1 cellular context compared by ENCODE assay signal in genomic region chr9:5516453-5517220, GRCh38.
TF ChIP-seq lines count a peak whose summit lies in the region.

No MANE protein-coding gene starts in this region.

TF ChIP-seq in GM12878, 131 proteins besides CTCF, POLR2A, EP300 and RAD21 (continues in another document):
- peak; percentile 87 for TF ChIP-seq TCF12 (IDR thresholded peaks at IDR 0.05; ENCODE audit: low read depth, low read length)
- no peak for TF ChIP-seq ZBTB40 (IDR thresholded peaks at IDR 0.05; ENCODE audit: borderline replicate concordance)
- no peak for TF ChIP-seq NFXL1 (IDR thresholded peaks at IDR 0.05; ENCODE audit: borderline replicate concordance)
- 0 out of 2 replicates have a peak, but pooled peaks have one; percentile 15 for TF ChIP-seq HCFC1 (IDR thresholded peaks at IDR 0.05; ENCODE audit: low read length)
- TF ChIP-seq BCL11A (IDR thresholded peaks at IDR 0.05; ENCODE audit: low read depth, low read length), result no peak
- no peak for TF ChIP-seq HDAC2 (IDR thresholded peaks at IDR 0.05)
- TF ChIP-seq PAX5 (IDR thresholded peaks at IDR 0.05; ENCODE audit: borderline replicate concordance, low read depth, low read length), result 0 out of 2 replicates have a peak, but pooled peaks have one; percentile 3
- TF ChIP-seq TAF1 (IDR thresholded peaks at IDR 0.05; ENCODE audit: borderline replicate concordance, low read depth, low read length), result no peak
- TF ChIP-seq STAT1 (conservative IDR thresholded peaks at IDR 0.05), result no peak
- no peak for TF ChIP-seq ZSCAN29 (IDR thresholded peaks at IDR 0.05)
- no peak for TF ChIP-seq IRF3 (IDR thresholded peaks at IDR 0.05)
- no peak for TF ChIP-seq EGR1 (IDR thresholded peaks at IDR 0.05; ENCODE audit: borderline replicate concordance in 1 of 2, low read depth in 2 of 2, low read length in 2 of 2)
- no peak for TF ChIP-seq GABPA (IDR thresholded peaks at IDR 0.05; ENCODE audit: low read depth)
- TF ChIP-seq ATF2 (IDR thresholded peaks at IDR 0.05; ENCODE audit: low read length), result no peak
- peak; percentile 76; the same call in 1 of the 2 replicates for TF ChIP-seq RB1 (IDR thresholded peaks at IDR 0.05; ENCODE audit: borderline replicate concordance)
- no peak for TF ChIP-seq IRF5 (IDR thresholded peaks at IDR 0.05; ENCODE audit: borderline replicate concordance)
- peak; percentile 83 for TF ChIP-seq NBN (IDR thresholded peaks at IDR 0.05)
- peak; percentile 82 for TF ChIP-seq MLLT1 (IDR thresholded peaks at IDR 0.05)
- no peak for TF ChIP-seq JUNB (IDR thresholded peaks at IDR 0.05)
- TF ChIP-seq BCLAF1 (IDR thresholded peaks at IDR 0.05), result no peak
- 0 out of 2 replicates have a peak, but pooled peaks have one; percentile 37 for TF ChIP-seq ZNF24 (IDR thresholded peaks at IDR 0.05)
- TF ChIP-seq SIX5 (IDR thresholded peaks at IDR 0.05; ENCODE audit: low read depth, low read length, severe bottlenecking), result no peak
- no peak for TF ChIP-seq CREM (IDR thresholded peaks at IDR 0.05; ENCODE audit: low read depth)
- TF ChIP-seq FOXM1 (IDR thresholded peaks at IDR 0.05; ENCODE audit: low read depth, low read length), result no peak
- no peak for TF ChIP-seq HDAC6 (IDR thresholded peaks at IDR 0.05; ENCODE audit: unreplicated experiment)
- no peak for TF ChIP-seq E2F8 (IDR thresholded peaks at IDR 0.05; ENCODE audit: low read depth, partially characterized antibody)
- no peak for TF ChIP-seq CBX5 (IDR thresholded peaks at IDR 0.05; ENCODE audit: low read depth)
- TF ChIP-seq SMAD1 (IDR thresholded peaks at IDR 0.05; ENCODE audit: low read depth, partially characterized antibody), result peak; percentile 71
- TF ChIP-seq NFIC (IDR thresholded peaks at IDR 0.05; ENCODE audit: low read depth, low read length), result no peak
- no peak for TF ChIP-seq NKRF (conservative IDR thresholded peaks at IDR 0.05)
- TF ChIP-seq ZZZ3 (IDR thresholded peaks at IDR 0.05; ENCODE audit: control insufficient read depth, insufficient read length, low read depth), result no peak
- TF ChIP-seq RBBP5 (conservative IDR thresholded peaks at IDR 0.05), result no peak
- peak; percentile 77; the same call in 1 of the 2 replicates for TF ChIP-seq SMARCA5 (IDR thresholded peaks at IDR 0.05)
- no peak for TF ChIP-seq SREBF2 (IDR thresholded peaks at IDR 0.05; ENCODE audit: low read length)
- TF ChIP-seq SPI1 (IDR thresholded peaks at IDR 0.05; ENCODE audit: borderline replicate concordance, insufficient read depth, low read depth, low read length), result no peak
- no peak for TF ChIP-seq EZH2 (IDR thresholded peaks at IDR 0.05; ENCODE audit: borderline replicate concordance, control insufficient read depth, low read depth, low read length)
- TF ChIP-seq MEF2A (IDR thresholded peaks at IDR 0.05; ENCODE audit: insufficient read depth, low read depth, low read length), result no peak
- TF ChIP-seq RCOR1 (conservative IDR thresholded peaks at IDR 0.05; ENCODE audit: low read depth, low read length), result no peak
- TF ChIP-seq YBX1 (IDR thresholded peaks at IDR 0.05), result no peak
- TF ChIP-seq BRCA1 (IDR thresholded peaks at IDR 0.05; ENCODE audit: low read depth, low read length), result no peak
- no peak for TF ChIP-seq SUZ12 (IDR thresholded peaks at IDR 0.05; ENCODE audit: unreplicated experiment)
- TF ChIP-seq POLR2AphosphoS5 (IDR thresholded peaks at IDR 0.05; ENCODE audit: low read length), result no peak
- TF ChIP-seq CHD4 (IDR thresholded peaks at IDR 0.05), result no peak
- TF ChIP-seq HSF1 (IDR thresholded peaks at IDR 0.05; ENCODE audit: low read depth, low read length), result no peak
- TF ChIP-seq FOS (IDR thresholded peaks at IDR 0.05; ENCODE audit: borderline replicate concordance, extremely low read depth, insufficient read length), result no peak
- no peak for TF ChIP-seq ATF3 (IDR thresholded peaks at IDR 0.05; ENCODE audit: borderline replicate concordance, extremely low read depth, low read depth, low read length)
